Comparison of ENCODE assay signal across 15 cellular contexts in genomic region chr1:27509127-27510080, GRCh38. TPM values are rescaled to one million over a fixed set of nuclear protein-coding genes. Genes with fewer than 3 reads are reported as not detected.
DNase-seq lines count a peak whose midpoint lies in the region; ATAC-seq and TF ChIP-seq lines count a peak whose summit lies in the region.
"Had no signal": no experiment of that assay in that cellular context is flagged by ENCODE, and none has a peak within 500 bp of the region (broad histone marks: within the 10 kb centered on the region; RNA-seq: fewer than 3 reads in every experiment).

No MANE protein-coding gene starts in this region.

- H3K4me1 ChIP-seq in left lung: peaks cover 13 to 20% of the 10 kb centered on the region in 2 donors
- H3K4me1 ChIP-seq in suprapubic skin: peaks cover 41% of the 10 kb centered on the region

- H3K36me3 ChIP-seq in SK-N-MC (ENCODE audit: insufficient read depth, low read length) (no peaks in the 10 kb centered on the region), left lung (no peaks in the 10 kb centered on the region), suprapubic skin (no peaks in the 10 kb centered on the region)

- no peak for DNase-seq in activated CD4-positive, alpha-beta T cell treated with anti-CD3 and anti-CD28 coated beads, Interleukin-2, amount 10 ng/mL, durations not matched to agents 24 days and 14 days
- no peak for DNase-seq in activated CD4-positive, alpha-beta T cell treated with anti-CD3 and anti-CD28 coated beads, Interleukin-2, amount 50 U/mL, for 4 hours
- DNase-seq in SK-N-MC (ENCODE audit: low read depth, low spot score): no peak
- DNase-seq in left lung: no peak
- no peak for DNase-seq in suprapubic skin (ENCODE audit: low spot score in 2 of 2)
- DNase-seq in NCI-H1694 treated with DMSO at 0.1 percent for 48 hours (lab: John Stamatoyannopoulos, UW): no peak
- DNase-seq in SHP77 treated with DMSO at 0.1 percent for 48 hours (lab: John Stamatoyannopoulos, UW): no peak
- no peak for DNase-seq in lower leg skin (ENCODE audit: low spot score in 2 of 2)
- DNase-seq: anterior cingulate cortex, GDM1, SW 1271 had no signal

- peak overlapping the region; percentile 5 for H3K27ac Mint-ChIP-seq in activated CD4-positive, alpha-beta T cell treated with anti-CD3 and anti-CD28 coated beads, Interleukin-2, amount 10 ng/mL, durations not matched to agents 24 days and 14 days

- no peak overlapping the region for H3K4me3 Mint-ChIP-seq in activated CD4-positive, alpha-beta T cell treated with anti-CD3 and anti-CD28 coated beads, Interleukin-2, amount 10 ng/mL, durations not matched to agents 24 days and 14 days

- TF ChIP-seq EP300 in suprapubic skin (IDR thresholded peaks at IDR 0.05): no peak

- TF ChIP-seq CTCF in left lung (IDR thresholded peaks at IDR 0.05) (no peak), suprapubic skin (IDR thresholded peaks at IDR 0.05) (no peak), lower leg skin (IDR thresholded peaks at IDR 0.05) (no peak)

- TF ChIP-seq POLR2A in suprapubic skin (IDR thresholded peaks at IDR 0.05) (no peak), lower leg skin (IDR thresholded peaks at IDR 0.05) (no peak)

- H3K36me3 Mint-ChIP-seq in activated CD4-positive, alpha-beta T cell treated with anti-CD3 and anti-CD28 coated beads, Interleukin-2, amount 10 ng/mL, durations not matched to agents 24 days and 14 days (ENCODE audit: low read depth): no peaks in the 10 kb centered on the region

- peaks cover 10% of the 10 kb centered on the region for H3K4me1 Mint-ChIP-seq in activated CD4-positive, alpha-beta T cell treated with anti-CD3 and anti-CD28 coated beads, Interleukin-2, amount 10 ng/mL, durations not matched to agents 24 days and 14 days

- intact Hi-C loops in activated CD4-positive, alpha-beta T cell treated with anti-CD3 and anti-CD28 coated beads, Interleukin-2, amount 10 ng/mL, durations not matched to agents 24 days and 14 days (cut with micrococcal nuclease): no loop called here
- intact Hi-C loops in left lung (cut with DNase I): no loop called here
- intact Hi-C loops in lower leg skin (cut with DNase I; ENCODE audit: low total_unique reads): no loop called here

- no peaks in the 10 kb centered on the region for H3K9me3 ChIP-seq in SK-N-MC (ENCODE audit: low read depth, low read length)
- H3K9me3 ChIP-seq in left lung: no peaks in the 10 kb centered on the region
- no peaks in the 10 kb centered on the region for H3K9me3 ChIP-seq in suprapubic skin
- H3K9me3 ChIP-seq: A549 had no signal

- no peak overlapping the region for H3K9ac ChIP-seq in SK-N-MC (ENCODE audit: insufficient read length)

- H3K4me3 ChIP-seq in SK-N-MC: no peak overlapping the region
- H3K4me3 ChIP-seq in left lung: no peak overlapping the region
- no peak overlapping the region for H3K4me3 ChIP-seq in suprapubic skin
- no peak overlapping the region for H3K4me3 ChIP-seq in lower leg skin (ENCODE audit: low read depth, poor library complexity, severe bottlenecking)
- H3K4me3 ChIP-seq: A549 had no signal

- peak; percentile 54 for ATAC-seq in left lung
- ATAC-seq: A549, HCT116, Panc1 had no signal

- 47% methylated on average over 9 of the region's 9 CpGs for WGBS in suprapubic skin
- WGBS in lower leg skin, 2 donors: 43 to 53% methylated on average over 9 of the region's 9 CpGs

- peaks cover 2% of the 10 kb centered on the region for H3K27me3 Mint-ChIP-seq in activated CD4-positive, alpha-beta T cell treated with anti-CD3 and anti-CD28 coated beads, Interleukin-2, amount 10 ng/mL, durations not matched to agents 24 days and 14 days

- H3K9me3 Mint-ChIP-seq in activated CD4-positive, alpha-beta T cell treated with anti-CD3 and anti-CD28 coated beads, Interleukin-2, amount 10 ng/mL, durations not matched to agents 24 days and 14 days: no peaks in the 10 kb centered on the region

- H3K27ac ChIP-seq in SK-N-MC: 0 out of 2 replicates have a peak overlapping the region, but pooled peaks have one; percentile 16
- H3K27ac ChIP-seq in left lung: no peak overlapping the region
- H3K27ac ChIP-seq in suprapubic skin: peak overlapping the region; percentile 15
- H3K27ac ChIP-seq: A549, VCaP had no signal

- H3K27me3 ChIP-seq in left lung (no peaks in the 10 kb centered on the region), suprapubic skin (no peaks in the 10 kb centered on the region)

RNA-seq across cellular contexts. Expression of gene WASF2, which starts 19.4 kb away (rescaled TPM):
- 109 TPM in 2 replicates for total RNA-seq in activated CD4-positive, alpha-beta T cell treated with anti-CD3 and anti-CD28 coated beads, Interleukin-2, amount 10 ng/mL, durations not matched to agents 24 days and 14 days
- total RNA-seq in left lung (100 to 1,000 TPM; 108 to 138 TPM), suprapubic skin (10 to 100 TPM; 69.0 to 96.0 (median 90.4) TPM), lower leg skin (10 to 100 TPM; 53.8 to 76.6 (median 70.3) TPM)

Comparison
In these comparisons a context has a peak if more than half of its experiments do, and no peak if none do; other contexts are left out.
1. H3K27ac ChIP-seq: peak in SK-N-MC (single experiment) and suprapubic skin (single experiment); none in left lung (0 of 2).